8 cellular contexts compared by ENCODE assay signal in the genomic region with DNA sequence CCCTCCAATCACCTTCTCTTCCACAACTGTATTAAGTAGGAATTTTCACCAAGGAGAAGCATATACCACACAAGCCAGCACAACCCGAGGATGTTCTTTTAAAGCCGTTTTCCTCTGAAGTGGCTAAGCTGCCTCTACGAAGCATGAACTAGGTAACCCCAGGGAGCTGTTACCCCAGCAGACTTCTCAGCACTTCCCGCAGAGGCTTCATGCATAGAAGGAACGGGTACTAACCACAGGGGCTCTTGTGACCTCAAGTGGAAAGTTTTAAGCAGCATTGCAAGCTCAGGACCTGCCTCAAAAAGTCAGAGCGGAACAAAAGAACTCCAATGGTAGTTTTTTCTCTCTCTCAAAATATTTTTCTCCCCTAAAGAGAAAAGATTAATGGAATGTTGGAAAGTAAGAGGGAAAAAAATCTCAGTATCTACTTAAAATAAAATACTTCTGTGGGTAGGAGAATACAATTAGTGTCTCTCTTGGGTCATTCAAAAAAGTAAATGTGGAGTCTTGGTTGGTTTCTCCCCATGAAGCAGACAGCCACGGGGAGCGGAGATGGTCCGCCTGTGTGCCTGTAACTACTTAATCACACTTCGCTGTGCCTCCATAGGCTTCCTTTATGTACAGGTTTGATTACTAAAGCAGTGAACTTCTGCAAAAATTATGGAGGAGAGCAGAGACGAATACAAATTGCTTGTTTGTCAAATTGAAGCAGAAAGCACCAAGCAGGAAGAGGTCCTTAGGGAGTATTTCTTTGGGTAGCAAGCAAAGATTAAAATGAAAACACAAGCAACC. TPM values are rescaled to one million over a fixed set of nuclear protein-coding genes. Genes with fewer than 3 reads are reported as not detected.
DNase-seq lines count a peak whose midpoint lies in the region; ATAC-seq, FAIRE-seq and TF ChIP-seq lines count a peak whose summit lies in the region.

No MANE protein-coding gene starts in this region.

- intact Hi-C loops in activated CD8-positive, alpha-beta T cell treated with anti-CD3 and anti-CD28 coated beads for 36 hours (cut with micrococcal nuclease), result loop anchor here (2.0 kb wide), 1 partner anchor 33 kb away; no protein-coding TSS in a partner anchor

- H3K18ac ChIP-seq in mesendoderm (ENCODE audit: low read length), result no peak overlapping the region

- DNase-seq in GM19239 (ENCODE audit: insufficient read length, low spot score), result peak; percentile 53
- DNase-seq in activated CD8-positive, alpha-beta T cell treated with anti-CD3 and anti-CD28 coated beads for 36 hours, result peak; percentile 83
- DNase-seq in mesendoderm, result peak; percentile 61
- no peak for DNase-seq in HTR-8/SVneo (ENCODE audit: insufficient read length, low spot score)
- DNase-seq in HFFc6, result no peak
- no peak for DNase-seq in HUDEP-2 (lab: John Stamatoyannopoulos, UW; ENCODE audit: unreplicated experiment in 76 of 76)

- H3K27me3 ChIP-seq in mesendoderm (ENCODE audit: insufficient read depth, low read length, poor library complexity), result no peaks in the 10 kb centered on the region

- no CpG with 5 or more reads among the region's 11 CpGs for WGBS in mesendoderm (ENCODE audit: extremely low coverage, insufficient coverage, low lambda C conversion rate)

- H3K9ac ChIP-seq in mesendoderm (ENCODE audit: low read length), result no peak overlapping the region

- H2BK120ac ChIP-seq in mesendoderm (ENCODE audit: low read depth, low read length), result no peak overlapping the region

- no peak overlapping the region for H3K4ac ChIP-seq in mesendoderm (ENCODE audit: low read depth, low read length)

- H2AK5ac ChIP-seq in mesendoderm (ENCODE audit: low read length), result no peak overlapping the region

- no peak overlapping the region for H2BK15ac ChIP-seq in mesendoderm (replicated peaks; ENCODE audit: low read depth)

- H2BK5ac ChIP-seq in mesendoderm (ENCODE audit: low read length), result no peak overlapping the region

- CTCF ChIA-PET in activated CD8-positive, alpha-beta T cell treated with anti-CD3 and anti-CD28 coated beads for 36 hours (lab: Charles Lee), result interaction anchor here (0.9 to 1.6 kb wide), 3 partner anchors 24 to 186 kb away, joined by 3 to 4 read pairs (median 3); no protein-coding TSS in a partner anchor

- peak overlapping the region; percentile 90 for H3K27ac Mint-ChIP-seq in activated CD8-positive, alpha-beta T cell treated with anti-CD3 and anti-CD28 coated beads for 36 hours
- no peak overlapping the region for H3K27ac Mint-ChIP-seq in HFFc6

- peak; percentile 86 for ATAC-seq in HG03103 (IDR thresholded peaks at IDR 0.05; ENCODE audit: low read depth, unreplicated experiment)
- peak; percentile 94 for ATAC-seq in activated CD8-positive, alpha-beta T cell treated with anti-CD3 and anti-CD28 coated beads for 36 hours
- ATAC-seq in GM18873 (IDR thresholded peaks at IDR 0.05; ENCODE audit: low FRiP score, unreplicated experiment), result no peak

- H3K36me3 Mint-ChIP-seq in activated CD8-positive, alpha-beta T cell treated with anti-CD3 and anti-CD28 coated beads for 36 hours (ENCODE audit: low read depth), result peaks cover 68% of the 10 kb centered on the region
- peaks cover 8% of the 10 kb centered on the region for H3K36me3 Mint-ChIP-seq in HFFc6 (ENCODE audit: low read depth)

- no peaks in the 10 kb centered on the region for H3K27me3 Mint-ChIP-seq in activated CD8-positive, alpha-beta T cell treated with anti-CD3 and anti-CD28 coated beads for 36 hours
- no peaks in the 10 kb centered on the region for H3K27me3 Mint-ChIP-seq in HFFc6 (ENCODE audit: insufficient read depth)

- FAIRE-seq in GM19239 (lab: Jason Lieb, UNC) (peak; percentile 92), HTR-8/SVneo (lab: Jason Lieb, UNC) (no peak)

- H3K4me3 ChIP-seq in mesendoderm (ENCODE audit: low read length), result no peak overlapping the region

- TF ChIP-seq CTCF in activated CD8-positive, alpha-beta T cell treated with anti-CD3 and anti-CD28 coated beads for 36 hours (IDR thresholded peaks at IDR 0.05), result no peak
- TF ChIP-seq CTCF in HFFc6 (IDR thresholded peaks at IDR 0.05), result no peak

- no peaks in the 10 kb centered on the region for H3K79me1 ChIP-seq in mesendoderm (ENCODE audit: low read length)

- H3K23ac ChIP-seq in mesendoderm (ENCODE audit: low read length), result no peak overlapping the region

- H4K8ac ChIP-seq in mesendoderm (ENCODE audit: low read depth, low read length), result no peak overlapping the region

- H3K4me2 ChIP-seq in mesendoderm (ENCODE audit: low read length), result no peak overlapping the region

- peak overlapping the region; percentile 50 for H3K4me3 Mint-ChIP-seq in activated CD8-positive, alpha-beta T cell treated with anti-CD3 and anti-CD28 coated beads for 36 hours
- no peak overlapping the region for H3K4me3 Mint-ChIP-seq in HFFc6

- no peaks in the 10 kb centered on the region for H3K79me2 ChIP-seq in mesendoderm (ENCODE audit: control insufficient read depth, insufficient read depth, low read length)

- H3K36me3 ChIP-seq in mesendoderm (ENCODE audit: control insufficient read depth, insufficient read depth, low read length), result peaks cover 6% of the 10 kb centered on the region

- H3K4me1 ChIP-seq in mesendoderm (ENCODE audit: control insufficient read depth, low read depth, low read length), result no peaks in the 10 kb centered on the region

- POLR2A ChIA-PET in activated CD8-positive, alpha-beta T cell treated with anti-CD3 and anti-CD28 coated beads for 36 hours (lab: Charles Lee), result interaction anchor here (0.7 kb wide), 1 partner anchor 12 kb away, joined by 3 read pairs; no protein-coding TSS in a partner anchor

- H4K5ac ChIP-seq in mesendoderm (ENCODE audit: low read length), result no peak overlapping the region

- H3K56ac ChIP-seq in mesendoderm (ENCODE audit: low read length), result no peak overlapping the region

- no peaks in the 10 kb centered on the region for H3K9me3 Mint-ChIP-seq in activated CD8-positive, alpha-beta T cell treated with anti-CD3 and anti-CD28 coated beads for 36 hours
- H3K9me3 Mint-ChIP-seq in HFFc6, result no peaks in the 10 kb centered on the region

- H3K4me1 Mint-ChIP-seq in activated CD8-positive, alpha-beta T cell treated with anti-CD3 and anti-CD28 coated beads for 36 hours (ENCODE audit: low read depth), result peaks cover 36% of the 10 kb centered on the region
- H3K4me1 Mint-ChIP-seq in HFFc6 (ENCODE audit: low read depth), result peaks cover 17% of the 10 kb centered on the region

- peak overlapping the region; percentile 4 for H3K27ac ChIP-seq in mesendoderm (ENCODE audit: low read depth, low read length)

RNA-seq across cellular contexts. Expression of a gene that starts 40.9 kb away (rescaled TPM):
- 10 to 100 TPM; 23.1 to 24.7 TPM for total RNA-seq in activated CD8-positive, alpha-beta T cell treated with anti-CD3 and anti-CD28 coated beads for 36 hours
- 17.3 TPM for polyA plus RNA-seq in mesendoderm (2013, experiment 1 of 2)
- polyA plus RNA-seq in mesendoderm (2013, experiment 2 of 2), result 18.0 TPM
- total RNA-seq in HFFc6 (2021; fragmentation: NEBNext Ultra II Directional; extraction: Animal tissue kit (Norgen Biotek cat#: 25700)), result 10 to 100 TPM; 24.2 to 28.5 (median 25.3) TPM

RNA-seq across cellular contexts. Expression of a gene that starts 52.0 kb away (rescaled TPM):
- 10 to 100 TPM; 15.7 to 16.7 TPM for total RNA-seq in activated CD8-positive, alpha-beta T cell treated with anti-CD3 and anti-CD28 coated beads for 36 hours
- 0.06 TPM for polyA plus RNA-seq in mesendoderm (2013, experiment 1 of 2)
- polyA plus RNA-seq in mesendoderm (2013, experiment 2 of 2), result 0.07 TPM
- 10 to 100 TPM; 27.2 to 39.2 (median 32.2) TPM for total RNA-seq in HFFc6 (2021; fragmentation: NEBNext Ultra II Directional; extraction: Animal tissue kit (Norgen Biotek cat#: 25700))

Comparison
In these comparisons a context has a peak if more than half of its experiments do, and no peak if none do; other contexts are left out.
1. DNase-seq: peak in GM19239 (single experiment), activated CD8-positive, alpha-beta T cell treated with anti-CD3 and anti-CD28 coated beads for 36 hours (single experiment) and mesendoderm (single experiment); none in HTR-8/SVneo (single experiment), HFFc6 (single experiment) and HUDEP-2 (0 of 76).